ENCODE assay signal across 14 cellular contexts in the genomic region with DNA sequence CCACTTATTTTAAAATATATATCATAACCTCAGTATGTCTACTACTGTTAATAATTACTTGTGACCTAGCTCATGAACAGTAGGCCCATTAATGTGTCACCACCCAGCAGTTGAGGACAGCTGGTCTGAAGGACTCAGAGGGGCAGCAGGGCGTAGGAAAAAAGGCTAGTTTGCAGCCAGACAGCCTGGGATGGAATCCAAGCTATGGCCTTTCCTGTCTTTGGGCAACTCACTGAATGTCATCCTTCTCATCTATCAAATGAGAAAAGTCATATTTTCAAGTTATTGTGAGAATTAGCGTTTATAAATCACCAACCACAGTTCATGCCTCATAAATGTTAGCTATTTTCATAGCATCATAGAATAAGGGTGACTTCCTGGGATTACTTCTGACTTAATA. TPM values are rescaled to one million over a fixed set of nuclear protein-coding genes. Genes with fewer than 3 reads are reported as not detected.
DNase-seq lines count a peak whose midpoint lies in the region; ATAC-seq and TF ChIP-seq lines count a peak whose summit lies in the region.
"Had no signal": no experiment of that assay in that cellular context is flagged by ENCODE, and none has a peak within 500 bp of the region (broad histone marks: within the 10 kb centered on the region; RNA-seq: fewer than 3 reads in every experiment).

No MANE protein-coding gene starts in this region.

- no peak overlapping the region for H2AFZ ChIP-seq in smooth muscle cell (ENCODE audit: low read depth)

- no peaks in the 10 kb centered on the region for H3K9me3 ChIP-seq in smooth muscle cell (replicated peaks; ENCODE audit: low read depth)
- H3K9me3 ChIP-seq: spleen had no signal

- H3K27me3 ChIP-seq in smooth muscle cell (ENCODE audit: low read depth): no peaks in the 10 kb centered on the region
- H3K27me3 ChIP-seq: spleen had no signal

- no peaks in the 10 kb centered on the region for H3K27me3 Mint-ChIP-seq in chondrocyte (ENCODE audit: low read depth)
- no peaks in the 10 kb centered on the region for H3K27me3 Mint-ChIP-seq in nephron (ENCODE audit: low read depth)
- H3K27me3 Mint-ChIP-seq: dendritic cell treated with granulocyte-macrophage colony-stimulating factor and Interleukin-4, amounts not matched to agents 40 ng/mL and 50 ng/mL, for 4 days had no signal

- no peak for TF ChIP-seq CTCF in chondrocyte (IDR thresholded peaks at IDR 0.05)
- TF ChIP-seq CTCF in nephron (IDR thresholded peaks at IDR 0.05; ENCODE audit: unreplicated experiment in 3 of 3): no peak
- no peak for TF ChIP-seq CTCF in smooth muscle cell (IDR thresholded peaks at IDR 0.05; ENCODE audit: borderline replicate concordance, insufficient read depth, poor library complexity, severe bottlenecking)

- peak; percentile 83 for ATAC-seq in HG03460 (IDR thresholded peaks at IDR 0.05; ENCODE audit: unreplicated experiment)
- no peak for ATAC-seq in GM21367 (IDR thresholded peaks at IDR 0.05; ENCODE audit: unreplicated experiment)

- no peaks in the 10 kb centered on the region for H3F3A ChIP-seq in smooth muscle cell (ENCODE audit: low read depth)

- H3K4me1 ChIP-seq in smooth muscle cell (ENCODE audit: low read depth): peaks cover 12% of the 10 kb centered on the region

- no peak overlapping the region for H3K27ac ChIP-seq in smooth muscle cell (ENCODE audit: low read depth)

- H3K4me1 Mint-ChIP-seq in chondrocyte (ENCODE audit: low read depth): peaks cover 41% of the 10 kb centered on the region
- peaks cover 21% of the 10 kb centered on the region for H3K4me1 Mint-ChIP-seq in nephron
- H3K4me1 Mint-ChIP-seq: CD8-positive, alpha-beta memory T cell had no signal

- WGBS in smooth muscle cell (ENCODE audit: low lambda C conversion rate): 75% methylated on average over 2 of the region's 2 CpGs

- H3K79me2 ChIP-seq in smooth muscle cell (ENCODE audit: low read depth): peaks cover 57% of the 10 kb centered on the region

- H3K9ac ChIP-seq in smooth muscle cell (ENCODE audit: low read depth): no peak overlapping the region

- peaks cover 18% of the 10 kb centered on the region for H4K20me1 ChIP-seq in smooth muscle cell (ENCODE audit: low read depth)

- H3K4me2 ChIP-seq in smooth muscle cell: no peak overlapping the region

- H3K9me3 Mint-ChIP-seq in chondrocyte (ENCODE audit: low read depth): no peaks in the 10 kb centered on the region
- no peaks in the 10 kb centered on the region for H3K9me3 Mint-ChIP-seq in nephron
- H3K9me3 Mint-ChIP-seq: dendritic cell treated with granulocyte-macrophage colony-stimulating factor and Interleukin-4, amounts not matched to agents 40 ng/mL and 50 ng/mL, for 4 days had no signal

- H3K36me3 Mint-ChIP-seq in chondrocyte (ENCODE audit: low read depth): no peaks in the 10 kb centered on the region
- peaks cover 4% of the 10 kb centered on the region for H3K36me3 Mint-ChIP-seq in nephron (ENCODE audit: low read depth)
- H3K36me3 Mint-ChIP-seq: CD8-positive, alpha-beta memory T cell had no signal

- H3K4me3 ChIP-seq in smooth muscle cell: no peak overlapping the region
- H3K4me3 ChIP-seq: spleen had no signal

- peak overlapping the region; percentile 65 for H3K27ac Mint-ChIP-seq in chondrocyte (ENCODE audit: unreplicated experiment)
- peak overlapping the region; percentile 62 to 70 (median 65) for H3K27ac Mint-ChIP-seq in nephron
- H3K27ac Mint-ChIP-seq: dendritic cell treated with granulocyte-macrophage colony-stimulating factor and Interleukin-4, amounts not matched to agents 40 ng/mL and 50 ng/mL, for 4 days had no signal

- H3K4me3 Mint-ChIP-seq in chondrocyte (ENCODE audit: unreplicated experiment) (no peak overlapping the region), nephron (no peak overlapping the region)
- H3K4me3 Mint-ChIP-seq: CD8-positive, alpha-beta memory T cell; dendritic cell treated with granulocyte-macrophage colony-stimulating factor and Interleukin-4, amounts not matched to agents 40 ng/mL and 50 ng/mL, for 4 days had no signal

- DNase-seq in GM04504 (ENCODE audit: low read depth) (peak; percentile 75), chondrocyte (ENCODE audit: low spot score) (no peak), smooth muscle cell (lab: John Stamatoyannopoulos, UW; ENCODE audit: unreplicated experiment) (no peak), NCI-H524 treated with DMSO at 0.1 percent for 48 hours (lab: John Stamatoyannopoulos, UW) (no peak), NCI-H2171 (lab: John Stamatoyannopoulos, UW) (no peak)
- DNase-seq: activated gamma-delta T cell treated with Interleukin-2 at 50 U/mL for 16 hours; CD8-positive, alpha-beta memory T cell; NCI-H774; spleen; SW 1271 had no signal

- H3K36me3 ChIP-seq in smooth muscle cell (ENCODE audit: low read depth): no peaks in the 10 kb centered on the region
- H3K36me3 ChIP-seq: spleen had no signal

RNA-seq across cellular contexts. Expression of a gene that starts 12.3 kb away (rescaled TPM):
- total RNA-seq in chondrocyte: 12.5 to 22.2 TPM (median 14.1 TPM) in 3 replicates
- total RNA-seq in smooth muscle cell: 12.7 and 21.5 TPM in 2 replicates
- 11.5 and 12.3 TPM in 2 replicates for polyA plus RNA-seq in smooth muscle cell
- polyA plus RNA-seq: CD8-positive, alpha-beta memory T cell had no signal
